22 cellular contexts compared by ENCODE assay signal in the genomic region with DNA sequence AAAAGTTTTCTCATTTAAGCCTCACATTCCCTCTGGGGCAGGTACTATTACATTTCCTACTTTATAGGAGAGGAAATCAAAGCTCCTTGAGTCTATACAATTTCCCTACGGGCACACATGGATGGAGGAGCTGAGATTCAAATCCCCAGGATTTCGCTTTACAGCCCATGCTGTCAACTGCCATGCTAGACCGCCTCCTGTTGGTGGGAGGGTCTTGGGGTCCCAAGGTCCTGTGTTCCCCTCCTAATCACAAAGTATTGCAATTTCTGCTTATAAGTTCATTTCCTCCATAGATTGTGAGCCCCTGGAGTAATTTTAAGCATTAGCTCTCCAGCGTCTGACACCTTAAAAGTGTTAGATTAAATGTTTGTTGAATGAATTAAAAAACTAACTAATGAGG.
DNase-seq lines count a peak whose midpoint lies in the region; ATAC-seq and TF ChIP-seq lines count a peak whose summit lies in the region.
"Had no signal": no experiment of that assay in that cellular context is flagged by ENCODE, and none has a peak within 500 bp of the region (broad histone marks: within the 10 kb centered on the region; RNA-seq: fewer than 3 reads in every experiment).

No MANE protein-coding gene starts in this region.

- H3K79me1 ChIP-seq in H9 (ENCODE audit: insufficient read depth, low read depth, low read length, poor library complexity, severe bottlenecking) = no peaks in the 10 kb centered on the region

- DNase-seq in H9 (no peak), T-helper 17 cell (no peak), endodermal cell (no peak), NCI-H345 (lab: John Stamatoyannopoulos, UW) (no peak)
- no peak for DNase-seq in activated CD8-positive, alpha-beta memory T cell treated with anti-CD3 and anti-CD28 coated beads, Interleukin-2, amount 10 ng/mL, durations not matched to agents 7 days and 5 days
- no peak for DNase-seq in stimulated activated effector memory CD8-positive, alpha-beta T cell treated with anti-CD3 and anti-CD28 coated beads, Interleukin-12 subunit alpha, Interleukin-12 subunit beta, amount 100 ng/mL, for 72 hours (ENCODE audit: low spot score in 2 of 2)
- DNase-seq: 8988T; ACHN; AML-193; BE2C; CD4-positive, alpha-beta T cell; CD8-positive, alpha-beta memory T cell; DMS 273 treated with DMSO at 0.1 percent for 48 hours; DMS79; EL; GDM1; GM23248; HCEC 1CT had no signal

- H3K27me3 ChIP-seq in H9 (ENCODE audit: insufficient read depth, low read length) (no peaks in the 10 kb centered on the region), endodermal cell (ENCODE audit: control insufficient read depth, insufficient read depth, low read length, poor library complexity, severe bottlenecking) (no peaks in the 10 kb centered on the region)
- H3K27me3 ChIP-seq: BE2C; BLaER1 treated with 17β-estradiol and CSF1 and Interleukin-3, amounts not matched to agents 10 nM and 100 nM had no signal

- WGBS in H9 (ENCODE audit: extremely low coverage, insufficient read length, low lambda C conversion rate) = no CpG with 5 or more reads among the region's 4 CpGs
- 96 to 100% methylated on average over 3 to 4 of the region's 4 CpGs for WGBS in endodermal cell (ENCODE audit: insufficient coverage in 1 of 2, insufficient read length in 1 of 2), 2 experiments

- no peak overlapping the region for H3K9ac ChIP-seq in H9 (ENCODE audit: extremely low read depth, insufficient read length, low read length)
- no peak overlapping the region for H3K9ac ChIP-seq in endodermal cell (ENCODE audit: extremely low read depth, low read length, poor library complexity, severe bottlenecking)
- H3K9ac ChIP-seq: BLaER1 treated with 17β-estradiol and CSF1 and Interleukin-3, amounts not matched to agents 10 nM and 100 nM; GM23248 had no signal

- H3K27ac ChIP-seq in H9 (ENCODE audit: insufficient read length, low read depth, low read length) (no peak overlapping the region), endodermal cell (ENCODE audit: low read depth, low read length) (no peak overlapping the region)
- H3K27ac ChIP-seq: A549; BLaER1 treated with 17β-estradiol and CSF1 and Interleukin-3, amounts not matched to agents 10 nM and 100 nM; GM23248 had no signal

- CTCF ChIA-PET in activated CD8-positive, alpha-beta memory T cell treated with anti-CD3 and anti-CD28 coated beads, Interleukin-2, amount 10 ng/mL, durations not matched to agents 7 days and 5 days (lab: Charles Lee) = interaction anchor here (1.3 kb wide), 1 partner anchor 20 kb away, joined by 3 read pairs; no protein-coding TSS in a partner anchor

- H3K23me2 ChIP-seq in H9 (ENCODE audit: insufficient read length, low read depth, low read length, poor library complexity, severe bottlenecking) = no peaks in the 10 kb centered on the region

- H2BK12ac ChIP-seq in H9 (ENCODE audit: insufficient read length, low read depth, low read length) = no peak overlapping the region

- peaks cover 7% of the 10 kb centered on the region for H3K27me3 Mint-ChIP-seq in H9 (ENCODE audit: low read depth)
- H3K27me3 Mint-ChIP-seq in T-helper 17 cell = peaks cover 39% of the 10 kb centered on the region
- peaks cover 4% of the 10 kb centered on the region for H3K27me3 Mint-ChIP-seq in endodermal cell (ENCODE audit: insufficient read depth)
- H3K27me3 Mint-ChIP-seq in activated CD8-positive, alpha-beta memory T cell treated with anti-CD3 and anti-CD28 coated beads, Interleukin-2, amount 10 ng/mL, durations not matched to agents 7 days and 5 days = peaks cover 24% of the 10 kb centered on the region

- H4K5ac ChIP-seq in H9 (ENCODE audit: insufficient read length, low read depth, low read length) = no peak overlapping the region

- H2AK5ac ChIP-seq in H9 (ENCODE audit: insufficient read length, low read length) = no peak overlapping the region

- H3K4me1 Mint-ChIP-seq in H9 (peaks cover 7 to 18% of the 10 kb centered on the region in 2 experiments), T-helper 17 cell (no peaks in the 10 kb centered on the region), endodermal cell (peaks cover 2% of the 10 kb centered on the region)
- no peaks in the 10 kb centered on the region for H3K4me1 Mint-ChIP-seq in activated CD8-positive, alpha-beta memory T cell treated with anti-CD3 and anti-CD28 coated beads, Interleukin-2, amount 10 ng/mL, durations not matched to agents 7 days and 5 days
- H3K4me1 Mint-ChIP-seq in stimulated activated effector memory CD8-positive, alpha-beta T cell treated with anti-CD3 and anti-CD28 coated beads, Interleukin-12 subunit alpha, Interleukin-12 subunit beta, amount 100 ng/mL, for 72 hours = no peaks in the 10 kb centered on the region
- H3K4me1 Mint-ChIP-seq: CD14-positive monocyte; CD8-positive, alpha-beta memory T cell had no signal

- TF ChIP-seq CTCF in H9 (conservative IDR thresholded peaks at IDR 0.05) (peak; percentile 44), endodermal cell (conservative IDR thresholded peaks at IDR 0.05) (peak; percentile 46)

- H3K23ac ChIP-seq in H9 (ENCODE audit: insufficient read length, low read depth, low read length) = no peak overlapping the region

- no peak overlapping the region for H3K14ac ChIP-seq in H9 (ENCODE audit: insufficient read depth, low read length)

- no peak overlapping the region for H3K4me2 ChIP-seq in H9 (ENCODE audit: insufficient read depth, insufficient read length, low read length)
- H3K4me2 ChIP-seq: A549; BLaER1 treated with 17β-estradiol and CSF1 and Interleukin-3, amounts not matched to agents 10 nM and 100 nM had no signal

- no peak overlapping the region for H3T11ph ChIP-seq in H9 (ENCODE audit: low read length)

- H3K9me3 Mint-ChIP-seq in H9 = no peaks in the 10 kb centered on the region; a peak in 1 of 5 replicates
- peaks cover 1% of the 10 kb centered on the region for H3K9me3 Mint-ChIP-seq in endodermal cell
- peaks cover 7% of the 10 kb centered on the region for H3K9me3 Mint-ChIP-seq in activated CD8-positive, alpha-beta memory T cell treated with anti-CD3 and anti-CD28 coated beads, Interleukin-2, amount 10 ng/mL, durations not matched to agents 7 days and 5 days (ENCODE audit: low read depth)
- H3K9me3 Mint-ChIP-seq in stimulated activated effector memory CD8-positive, alpha-beta T cell treated with anti-CD3 and anti-CD28 coated beads, Interleukin-12 subunit alpha, Interleukin-12 subunit beta, amount 100 ng/mL, for 72 hours = no peaks in the 10 kb centered on the region
- H3K9me3 Mint-ChIP-seq: CD4-positive, alpha-beta T cell; CD8-positive, alpha-beta memory T cell had no signal

- no peak overlapping the region for H2BK20ac ChIP-seq in H9 (ENCODE audit: low read depth, low read length, poor library complexity, severe bottlenecking)

- H3K4me1 ChIP-seq in H9 (ENCODE audit: insufficient read depth, low read length) = no peaks in the 10 kb centered on the region
- no peaks in the 10 kb centered on the region for H3K4me1 ChIP-seq in endodermal cell (ENCODE audit: control insufficient read depth, insufficient read depth, low read length)
- H3K4me1 ChIP-seq: A549, BE2C had no signal

- H4K91ac ChIP-seq in H9 (ENCODE audit: insufficient read length, low read depth, low read length) = no peak overlapping the region

- H3K9me3 ChIP-seq in H9 (ENCODE audit: control insufficient read depth, low read depth, low read length) (no peaks in the 10 kb centered on the region), T-helper 17 cell (ENCODE audit: control insufficient read depth, low read length, poor library complexity, severe bottlenecking) (no peaks in the 10 kb centered on the region), endodermal cell (ENCODE audit: control insufficient read depth, low read length) (no peaks in the 10 kb centered on the region)
- H3K9me3 ChIP-seq: A549, BE2C had no signal

- H2BK5ac ChIP-seq in H9 (ENCODE audit: insufficient read length, low read length) = no peak overlapping the region

- no peaks in the 10 kb centered on the region for H3K79me2 ChIP-seq in H9 (ENCODE audit: insufficient read depth, low read length)

- no peaks in the 10 kb centered on the region for H3K36me3 Mint-ChIP-seq in H9 (ENCODE audit: insufficient read depth in 1 of 3, low read depth in 3 of 3)
- no peaks in the 10 kb centered on the region for H3K36me3 Mint-ChIP-seq in T-helper 17 cell (ENCODE audit: low read depth)
- H3K36me3 Mint-ChIP-seq in endodermal cell (ENCODE audit: low read depth) = no peaks in the 10 kb centered on the region
- no peaks in the 10 kb centered on the region for H3K36me3 Mint-ChIP-seq in activated CD8-positive, alpha-beta memory T cell treated with anti-CD3 and anti-CD28 coated beads, Interleukin-2, amount 10 ng/mL, durations not matched to agents 7 days and 5 days
- no peaks in the 10 kb centered on the region for H3K36me3 Mint-ChIP-seq in stimulated activated effector memory CD8-positive, alpha-beta T cell treated with anti-CD3 and anti-CD28 coated beads, Interleukin-12 subunit alpha, Interleukin-12 subunit beta, amount 100 ng/mL, for 72 hours
- H3K36me3 Mint-ChIP-seq: CD14-positive monocyte had no signal

- no peak overlapping the region for H3K4ac ChIP-seq in H9 (ENCODE audit: low read depth, low read length)

- no peak overlapping the region for H4K8ac ChIP-seq in H9 (replicated peaks; ENCODE audit: insufficient read length, low read depth, low read length)

- H3K36me3 ChIP-seq in endodermal cell (ENCODE audit: control insufficient read depth, insufficient read depth, low read length) = no peaks in the 10 kb centered on the region
- H3K36me3 ChIP-seq: BE2C; BLaER1 treated with 17β-estradiol and CSF1 and Interleukin-3, amounts not matched to agents 10 nM and 100 nM had no signal

- no peaks in the 10 kb centered on the region for H4K20me1 ChIP-seq in H9 (ENCODE audit: control insufficient read depth, insufficient read depth, insufficient read length)
- H4K20me1 ChIP-seq: BLaER1 treated with 17β-estradiol and CSF1 and Interleukin-3, amounts not matched to agents 10 nM and 100 nM had no signal

- no peak overlapping the region for H2AFZ ChIP-seq in H9 (ENCODE audit: low read length)
- H2AFZ ChIP-seq: GM23248 had no signal

- H3K4me3 Mint-ChIP-seq in H9 (no peak overlapping the region), T-helper 17 cell (no peak overlapping the region), endodermal cell (no peak overlapping the region)
- no peak overlapping the region for H3K4me3 Mint-ChIP-seq in activated CD8-positive, alpha-beta memory T cell treated with anti-CD3 and anti-CD28 coated beads, Interleukin-2, amount 10 ng/mL, durations not matched to agents 7 days and 5 days
- no peak overlapping the region for H3K4me3 Mint-ChIP-seq in stimulated activated effector memory CD8-positive, alpha-beta T cell treated with anti-CD3 and anti-CD28 coated beads, Interleukin-12 subunit alpha, Interleukin-12 subunit beta, amount 100 ng/mL, for 72 hours
- H3K4me3 Mint-ChIP-seq: CD4-positive, alpha-beta T cell; CD8-positive, alpha-beta memory T cell had no signal

- H3K27ac Mint-ChIP-seq in H9 (no peak overlapping the region), T-helper 17 cell (peak overlapping the region; percentile 79), endodermal cell (no peak overlapping the region)
- no peak overlapping the region for H3K27ac Mint-ChIP-seq in activated CD8-positive, alpha-beta memory T cell treated with anti-CD3 and anti-CD28 coated beads, Interleukin-2, amount 10 ng/mL, durations not matched to agents 7 days and 5 days
- no peak overlapping the region for H3K27ac Mint-ChIP-seq in stimulated activated effector memory CD8-positive, alpha-beta T cell treated with anti-CD3 and anti-CD28 coated beads, Interleukin-12 subunit alpha, Interleukin-12 subunit beta, amount 100 ng/mL, for 72 hours
- H3K27ac Mint-ChIP-seq: CD4-positive, alpha-beta T cell; CD8-positive, alpha-beta memory T cell had no signal

- H3K18ac ChIP-seq in H9 (ENCODE audit: insufficient read length, low read depth, low read length) = no peak overlapping the region

- no peak overlapping the region for H2BK120ac ChIP-seq in H9 (ENCODE audit: low read depth, low read length, poor library complexity, severe bottlenecking)

- H3K56ac ChIP-seq in H9 (ENCODE audit: insufficient read length, low read depth, low read length) = no peak overlapping the region

- no peak overlapping the region for H3K4me3 ChIP-seq in endodermal cell (ENCODE audit: low read length)
- H3K4me3 ChIP-seq: A549; BLaER1 treated with 17β-estradiol and CSF1 and Interleukin-3, amounts not matched to agents 10 nM and 100 nM; GM12878; GM23248 had no signal

- H2BK15ac ChIP-seq in H9 (ENCODE audit: low read depth, low read length) = no peak overlapping the region

- ATAC-seq in T-helper 17 cell = no peak
- no peak for ATAC-seq in activated CD8-positive, alpha-beta memory T cell treated with anti-CD3 and anti-CD28 coated beads, Interleukin-2, amount 10 ng/mL, durations not matched to agents 7 days and 5 days
- no peak for ATAC-seq in stimulated activated effector memory CD8-positive, alpha-beta T cell treated with anti-CD3 and anti-CD28 coated beads, Interleukin-12 subunit alpha, Interleukin-12 subunit beta, amount 100 ng/mL, for 72 hours
- ATAC-seq: A549, GM12878 had no signal
